In genomic region chr9:21455320-21455719, GRCh38 we compare ENCODE assay signal across 2 cellular contexts.
A peak's percentile ranks its signal among the peaks of the same experiment; 100 is the strongest.
TF ChIP-seq lines count a peak whose summit lies in the region.

No MANE protein-coding gene starts in this region.

TF ChIP-seq in HEK293, 187 proteins besides CTCF, POLR2A, EP300 and RAD21:
- TF ChIP-seq HOXC10 (CRISPR knock-in tag; IDR thresholded peaks at IDR 0.05), result no peak
- TF ChIP-seq ZNF654 (tag by site-specific recombination; IDR thresholded peaks at IDR 0.05; ENCODE audit: low read depth), result peak; percentile 54

TF ChIP-seq in HepG2, 621 proteins besides CTCF, POLR2A, EP300 and RAD21:
- TF ChIP-seq NR0B2 (CRISPR knock-in tag; IDR thresholded peaks at IDR 0.05), result no peak
- peak; percentile 74 for TF ChIP-seq STAG1 (CRISPR knock-in tag; IDR thresholded peaks at IDR 0.05)
- TF ChIP-seq RFX3 (CRISPR knock-in tag; IDR thresholded peaks at IDR 0.05), result no peak
- no peak for TF ChIP-seq YEATS4 (CRISPR knock-in tag; IDR thresholded peaks at IDR 0.05; ENCODE audit: borderline replicate concordance)
- TF ChIP-seq SMC3 (IDR thresholded peaks at IDR 0.05; ENCODE audit: low read length), result peak; percentile 58
- no peak for TF ChIP-seq ZNF580 (CRISPR knock-in tag; IDR thresholded peaks at IDR 0.05; ENCODE audit: borderline replicate concordance, low read depth)
- TF ChIP-seq MED1 (CRISPR knock-in tag; IDR thresholded peaks at IDR 0.05), result no peak
- TF ChIP-seq ZNF446 (CRISPR knock-in tag; IDR thresholded peaks at IDR 0.05), result no peak
